ENCODE assay signal across 8 cellular contexts in genomic region chr1:51296379-51297357, GRCh38. TPM values are rescaled to one million over a fixed set of nuclear protein-coding genes. Genes with fewer than 3 reads are reported as not detected.
A peak's percentile ranks its signal among the peaks of the same experiment; 100 is the strongest.
DNase-seq lines count a peak whose midpoint lies in the region; ATAC-seq and TF ChIP-seq lines count a peak whose summit lies in the region.

No MANE protein-coding gene starts in this region.

- H3K4me3 ChIP-seq in lung: no peak overlapping the region

- peaks cover 0 to 6% of the 10 kb centered on the region in 2 donors for H3K4me1 ChIP-seq in lung (ENCODE audit: control insufficient read depth in 2 of 2, insufficient read depth in 2 of 2, low read length in 2 of 2)

- no peak for ATAC-seq in GM18505 (IDR thresholded peaks at IDR 0.05; ENCODE audit: unreplicated experiment)
- ATAC-seq in HG03432 (IDR thresholded peaks at IDR 0.05; ENCODE audit: unreplicated experiment): peak; percentile 76
- ATAC-seq in lung (ENCODE audit: insufficient read depth, low FRiP score): peak; percentile 96

- DNase-seq in NCI-H526 (lab: John Stamatoyannopoulos, UW) (peak; percentile 67 to 87), dermis microvascular lymphatic vessel endothelial cell (ENCODE audit: low read depth in 2 of 2) (peak; percentile 32 to 65), lung (ENCODE audit: low spot score) (peak; percentile 84)
- DNase-seq in activated CD4-positive, alpha-beta T cell treated with anti-CD3 and anti-CD28 coated beads, Interleukin-2, amount 50 U/mL, for 24 hours (ENCODE audit: low read depth in 1 of 2, low spot score in 1 of 2): peak; percentile 57 to 65
- peak in 2 of 3 donors; percentile 23 to 64 for DNase-seq in stimulated activated CD4-positive, alpha-beta T cell treated with anti-CD3 and anti-CD28 coated beads, TNF-alpha, amount 100 ng/mL, for 1 hour (ENCODE audit: low read depth in 3 of 3, low spot score in 1 of 3)

- TF ChIP-seq POLR2A in GM18505 (IDR thresholded peaks at IDR 0.05; ENCODE audit: borderline replicate concordance, extremely low read depth, insufficient read depth, insufficient read length): peak; percentile 35

- H3K27ac ChIP-seq in 22Rv1: peak overlapping the region; percentile 67
- peak overlapping the region in 1 of 2 donors; percentile 6 for H3K27ac ChIP-seq in lung (ENCODE audit: low read depth in 1 of 2, low read length in 1 of 2)

- H3K9me3 ChIP-seq in lung (ENCODE audit: control insufficient read depth in 2 of 2, insufficient read depth in 1 of 2, low read length in 1 of 2): no peaks in the 10 kb centered on the region

- TF ChIP-seq CTCF in 22Rv1 (IDR thresholded peaks at IDR 0.05): peak; percentile 98
- peak; percentile 73 for TF ChIP-seq CTCF in lung (IDR thresholded peaks at IDR 0.05; ENCODE audit: control extremely low read depth, extremely low read depth)

- 21 to 22% methylated on average over 33 of the region's 33 CpGs for WGBS in lung, 2 donors

- H3K27me3 ChIP-seq in lung (ENCODE audit: control insufficient read depth, insufficient read depth): no peaks in the 10 kb centered on the region

- H3K36me3 ChIP-seq in lung (ENCODE audit: control insufficient read depth in 2 of 2, insufficient read depth in 2 of 2, low read length in 2 of 2): no peaks in the 10 kb centered on the region

RNA-seq across cellular contexts. Expression of gene TTC39A, which starts 33.7 kb away (rescaled TPM):
- total RNA-seq in dermis microvascular lymphatic vessel endothelial cell (3.5 and 6.3 TPM in 2 replicates), lung (10 to 100 TPM; 16.6 to 46.8 TPM)
- 10 to 100 TPM; 24.5 to 32.6 TPM for polyA plus RNA-seq in lung
